ENCODE assay signal across 11 cellular contexts in genomic region chr16:19085679-19086200, GRCh38. TPM values are rescaled to one million over a fixed set of nuclear protein-coding genes. Genes with fewer than 3 reads are reported as not detected.
DNase-seq lines count a peak whose midpoint lies in the region; ATAC-seq, FAIRE-seq and TF ChIP-seq lines count a peak whose summit lies in the region.
"Had no signal": no experiment of that assay in that cellular context is flagged by ENCODE, and none has a peak within 500 bp of the region (broad histone marks: within the 10 kb centered on the region; RNA-seq: fewer than 3 reads in every experiment).

No MANE protein-coding gene starts in this region.

- H3K27ac ChIP-seq in Karpas-422 (ENCODE audit: low read length) (no peak overlapping the region), GM12878 (ENCODE audit: control insufficient read depth, insufficient read depth) (no peak overlapping the region)
- H3K27ac ChIP-seq: neutrophil had no signal

- H3K79me2 ChIP-seq in Karpas-422 (ENCODE audit: low read length) (no peaks in the 10 kb centered on the region), GM12878 (ENCODE audit: control insufficient read depth, insufficient read depth, low read length) (no peaks in the 10 kb centered on the region)

- CTCF ChIA-PET in GM12878 (lab: Yijun Ruan, JAX), result interaction anchor here (0.8 to 5.6 kb wide), 36 partner anchors 8 to 463 kb away, joined by 3 to 80 read pairs (median 4); partner anchors contain the start of genes CLEC19A and COQ7

- H4K20me1 ChIP-seq in Karpas-422 (ENCODE audit: insufficient read depth, low read depth, low read length) (no peaks in the 10 kb centered on the region), GM12878 (ENCODE audit: control insufficient read depth, insufficient read depth) (no peaks in the 10 kb centered on the region)

- intact Hi-C loops in GM12878 (cut with micrococcal nuclease; ENCODE audit: unreplicated experiment), result loop anchor here (1.0 to 5.0 kb wide), 5 partner anchors 42 to 417 kb away; no protein-coding TSS in a partner anchor
- intact Hi-C loops in posterior cingulate gyrus (cut with DNase I), result loop anchor here (1.0 to 5.0 kb wide), 4 partner anchors 82 to 417 kb away; partner anchors contain the start of genes SYT17 and TMC7

- POLR2A ChIA-PET in GM12878 (lab: Charles Lee), result interaction anchor here (0.6 to 0.7 kb wide), 3 partner anchors 9 to 329 kb away, joined by 3 to 5 read pairs (median 5); no protein-coding TSS in a partner anchor

- no peak for TF ChIP-seq EP300 in GM12878 (IDR thresholded peaks at IDR 0.05; ENCODE audit: borderline replicate concordance in 1 of 2, control insufficient read depth in 1 of 2, low read depth in 2 of 2, low read length in 2 of 2)

- H2AFZ ChIP-seq in Karpas-422 (ENCODE audit: low read length), result no peak overlapping the region
- H2AFZ ChIP-seq in GM12878 (ENCODE audit: control insufficient read depth, low read depth, low read length), result no peak overlapping the region

- H3K27me3 ChIP-seq in Karpas-422 (ENCODE audit: low read length) (no peaks in the 10 kb centered on the region), GM12878 (replicated peaks in 1 of 2; ENCODE audit: control insufficient read depth in 2 of 2, insufficient read depth in 2 of 2, low read length in 1 of 2) (no peaks in the 10 kb centered on the region), mucosa of stomach (ENCODE audit: control insufficient read depth, insufficient read depth, low read length) (no peaks in the 10 kb centered on the region)
- H3K27me3 ChIP-seq: gastroesophageal sphincter had no signal

- H3K9me2 ChIP-seq in Karpas-422 (replicated peaks; ENCODE audit: insufficient read depth, low read length), result no peaks in the 10 kb centered on the region

- no peak for FAIRE-seq in GM12878 (lab: Jason Lieb, UNC)

- no TSS peak for BruUV-seq in GM12878 (replicated peaks; lab: Mats Ljungman, UMichigan)

- SMC1A ChIA-PET in GM12878 (lab: Charles Lee; ENCODE audit: uncharacterized antibody, unreplicated experiment), result interaction anchor here (0.8 to 4.2 kb wide), 23 partner anchors 9 to 420 kb away, joined by 3 to 59 read pairs (median 5); no protein-coding TSS in a partner anchor

- TF ChIP-seq CTCF in GM12878 (IDR thresholded peaks at IDR 0.05 in 2 of 3, conservative IDR thresholded peaks at IDR 0.05 in 1 of 3; ENCODE audit: control insufficient read depth in 2 of 3, extremely low read depth in 1 of 3, insufficient read depth in 1 of 3, low read depth in 3 of 3, low read length in 3 of 3), result no peak

- TF ChIP-seq POLR2A in GM12878 (IDR thresholded peaks at IDR 0.05; ENCODE audit: low read depth, low read length), result no peak

- no peak for TF ChIP-seq RAD21 in GM12878 (IDR thresholded peaks at IDR 0.05; ENCODE audit: insufficient read depth, low read depth, low read length)

- WGBS in GM12878 (ENCODE audit: insufficient coverage, insufficient replicate concordance, low lambda C conversion rate, missing lambda C conversion rate), result 45% methylated on average over 8 of the region's 8 CpGs

- H3K4me2 ChIP-seq in Karpas-422 (ENCODE audit: low read depth, low read length, poor library complexity, severe bottlenecking) (no peak overlapping the region), GM12878 (ENCODE audit: control insufficient read depth, insufficient read depth) (peak overlapping the region; percentile 89; the same call in 1 of the 2 replicates)

- DNase-seq in COLO829 (ENCODE audit: low spot score) (peak; percentile 33), Karpas-422 (peak; percentile 39), GM12878 (ENCODE audit: low read depth, low spot score) (no peak), posterior cingulate gyrus (no peak), KG1 (lab: John Stamatoyannopoulos, UW) (no peak)
- DNase-seq: NCI-H2081 treated with DMSO at 0.1 percent for 48 hours had no signal

- ATAC-seq in GM12878, result no peak
- no peak for ATAC-seq in GM18517 (IDR thresholded peaks at IDR 0.05; ENCODE audit: unreplicated experiment)
- no peak for ATAC-seq in GM18520 (IDR thresholded peaks at IDR 0.05; ENCODE audit: unreplicated experiment)

- H3K36me3 ChIP-seq in Karpas-422 (ENCODE audit: insufficient read depth, low read length), result no peaks in the 10 kb centered on the region
- no peaks in the 10 kb centered on the region for H3K36me3 ChIP-seq in GM12878 (ENCODE audit: control insufficient read depth in 2 of 2, insufficient read depth in 2 of 2, low read length in 1 of 2)
- H3K36me3 ChIP-seq in mucosa of stomach (ENCODE audit: control insufficient read depth, insufficient read depth, low read length), result no peaks in the 10 kb centered on the region
- H3K36me3 ChIP-seq: neutrophil had no signal

- in situ Hi-C loops in GM12878 (cut with MboI), result loop anchor here (5.0 kb wide), 1 partner anchor 292 kb away; no protein-coding TSS in a partner anchor

- RAD21 ChIA-PET in GM12878 (lab: Charles Lee; ENCODE audit: unreplicated experiment), result interaction anchor here (0.6 to 4.1 kb wide), 13 partner anchors 9 to 416 kb away, joined by 3 to 35 read pairs (median 3); no protein-coding TSS in a partner anchor

- H3K9ac ChIP-seq in Karpas-422 (ENCODE audit: low read length), result no peak overlapping the region
- H3K9ac ChIP-seq in GM12878 (ENCODE audit: control insufficient read depth, insufficient read depth, low read length), result no peak overlapping the region
- peak overlapping the region; percentile 75 for H3K9ac ChIP-seq in mucosa of stomach (ENCODE audit: low read length)

- H3K9me3 ChIP-seq in Karpas-422 (ENCODE audit: low read length) (no peaks in the 10 kb centered on the region), GM12878 (replicated peaks; ENCODE audit: control insufficient read depth, insufficient read depth, low read length) (no peaks in the 10 kb centered on the region; the same call in 2 of the 3 replicates), mucosa of stomach (ENCODE audit: control insufficient read depth, low read length) (no peaks in the 10 kb centered on the region)
- H3K9me3 ChIP-seq: gastroesophageal sphincter, neutrophil had no signal

- H3K4me3 ChIP-seq in Karpas-422 (ENCODE audit: low read length) (no peak overlapping the region), GM12878 (no peak overlapping the region), mucosa of stomach (ENCODE audit: low read length) (no peak overlapping the region)

- peaks cover 3% of the 10 kb centered on the region; the same call in 1 of the 2 replicates for H3K4me1 ChIP-seq in Karpas-422 (ENCODE audit: low read length)
- peaks cover 3% of the 10 kb centered on the region; the same call in 1 of the 2 replicates for H3K4me1 ChIP-seq in GM12878 (ENCODE audit: control insufficient read depth, insufficient read depth, low read length)
- H3K4me1 ChIP-seq in mucosa of stomach (ENCODE audit: control insufficient read depth, insufficient read depth, low read length), result peaks cover 10% of the 10 kb centered on the region

TF ChIP-seq in GM12878, 131 proteins besides CTCF, POLR2A, EP300 and RAD21 (continues in another document):
- no peak for TF ChIP-seq USF2 (IDR thresholded peaks at IDR 0.05; ENCODE audit: borderline replicate concordance, low read depth, low read length)
- no peak for TF ChIP-seq BMI1 (IDR thresholded peaks at IDR 0.05; ENCODE audit: borderline replicate concordance)
- no peak for TF ChIP-seq ATF7 (IDR thresholded peaks at IDR 0.05; ENCODE audit: low read depth)
- TF ChIP-seq WRNIP1 (IDR thresholded peaks at IDR 0.05; ENCODE audit: borderline replicate concordance, low read depth, low read length), result no peak

RNA-seq across cellular contexts. Expression of gene COQ7, which starts 18.3 kb away (rescaled TPM):
- 6.1 and 31.7 TPM in 2 replicates for total RNA-seq in Karpas-422 (2014; rRNA removed; shearing (Covaris generic); ENCODE audit: low replicate concordance)
- total RNA-seq in GM12878 (2013; cell fraction: nucleolus; rRNA removed), result 11.8 and 19.8 TPM in 2 replicates
- total RNA-seq in GM12878 (2014; rRNA removed) (13.1 and 14.4 TPM in 2 replicates), GM12878 (2014; rRNA removed; fragmentation: Illumina TruSeq; extraction: Trizol) (9.7 and 10.7 TPM in 2 replicates), GM12878 (2021) (14.6 and 16.5 TPM in 2 replicates)
- polyA plus RNA-seq in GM12878 (2011; ENCODE audit: low read depth), result 6.8 TPM
- polyA plus RNA-seq in GM12878 (2011; rRNA removed) (12.8 and 15.2 TPM in 2 replicates), GM12878 (2014; fragmentation: Illumina TruSeq; extraction: Trizol) (9.2 and 11.5 TPM in 2 replicates), GM12878 (2014; fragmentation: Nextera tagmentation; extraction: Ambion mirVana) (1 to 10 TPM; 3.2 to 4.3 TPM), GM12878 (2014; rRNA removed) (18.1 and 21.9 TPM in 2 replicates), GM12878 (2016; fragmentation: Nextera tagmentation; extraction: Ambion mirVana) (10 to 100 TPM; 14.9 to 19.7 TPM)
- polyA plus RNA-seq in GM12878 (2011; cell fraction: cytosol; rRNA removed), result 9.0 and 11.9 TPM in 2 replicates
- 7.2 and 9.9 TPM in 2 replicates for polyA plus RNA-seq in GM12878 (2011; cell fraction: nucleus; rRNA removed)
- polyA plus RNA-seq in GM12878 (2012), result 8.8 and 9.4 TPM in 2 replicates
- polyA minus RNA-seq in GM12878 (2011; rRNA and poly(A)+ RNA removed), result 10.0 and 16.5 TPM in 2 replicates
- polyA minus RNA-seq in GM12878 (2011; cell fraction: cytosol; rRNA and poly(A)+ RNA removed), result 1.9 and 3.4 TPM in 2 replicates
- 8.9 and 12.9 TPM in 2 replicates for polyA minus RNA-seq in GM12878 (2011; cell fraction: nucleus; rRNA and poly(A)+ RNA removed)

RNA-seq across cellular contexts. Expression of gene ITPRIPL2, which starts 28.0 kb away (rescaled TPM):
- not detected in 2 replicates for total RNA-seq in Karpas-422 (2014; rRNA removed; shearing (Covaris generic); ENCODE audit: low replicate concordance)
- 23.0 and 26.1 TPM in 2 replicates for total RNA-seq in GM12878 (2013; cell fraction: nucleolus; rRNA removed)
- 5.1 and 5.7 TPM in 2 replicates for total RNA-seq in GM12878 (2014; rRNA removed)
- total RNA-seq in GM12878 (2014; rRNA removed; fragmentation: Illumina TruSeq; extraction: Trizol), result 4.4 and 4.5 TPM in 2 replicates
- total RNA-seq in GM12878 (2021), result 14.3 and 14.7 TPM in 2 replicates
- polyA plus RNA-seq in GM12878 (2011; ENCODE audit: low read depth), result 1.5 TPM
- polyA plus RNA-seq in GM12878 (2011; rRNA removed), result 3.0 and 3.7 TPM in 2 replicates
- polyA plus RNA-seq in GM12878 (2011; cell fraction: cytosol; rRNA removed), result 2.1 and 3.3 TPM in 2 replicates
- polyA plus RNA-seq in GM12878 (2011; cell fraction: nucleus; rRNA removed), result 3.3 and 3.7 TPM in 2 replicates
- polyA plus RNA-seq in GM12878 (2012), result 2.3 and 3.1 TPM in 2 replicates
- polyA plus RNA-seq in GM12878 (2014; fragmentation: Illumina TruSeq; extraction: Trizol), result 4.0 and 5.4 TPM in 2 replicates
- polyA plus RNA-seq in GM12878 (2014; fragmentation: Nextera tagmentation; extraction: Ambion mirVana), result under 1 TPM; 0.48 to 0.68 TPM
- polyA plus RNA-seq in GM12878 (2014; rRNA removed), result 4.3 and 5.1 TPM in 2 replicates
- polyA plus RNA-seq in GM12878 (2016; fragmentation: Nextera tagmentation; extraction: Ambion mirVana), result 1 to 10 TPM in 1 of 2 experiments, under 1 TPM in 1; 0.57 to 1.7 TPM
- polyA minus RNA-seq in GM12878 (2011; rRNA and poly(A)+ RNA removed), result 3.0 and 4.4 TPM in 2 replicates
- 3.7 and 4.2 TPM in 2 replicates for polyA minus RNA-seq in GM12878 (2011; cell fraction: cytosol; rRNA and poly(A)+ RNA removed)
- 3.0 and 5.2 TPM in 2 replicates for polyA minus RNA-seq in GM12878 (2011; cell fraction: nucleus; rRNA and poly(A)+ RNA removed)

Comparison
In these comparisons a context has a peak if more than half of its experiments do, and no peak if none do; other contexts are left out.
1. DNase-seq: peak in COLO829 (single experiment) and Karpas-422 (single experiment); none in GM12878 (single experiment), posterior cingulate gyrus (0 of 10) and KG1 (single experiment).